19 cellular contexts compared by ENCODE assay signal in genomic region chr17:47975189-47975814, GRCh38. TPM values are rescaled to one million over a fixed set of nuclear protein-coding genes. Genes with fewer than 3 reads are reported as not detected.
DNase-seq lines count a peak whose midpoint lies in the region; ATAC-seq, FAIRE-seq and TF ChIP-seq lines count a peak whose summit lies in the region.
"Had no signal": no experiment of that assay in that cellular context is flagged by ENCODE, and none has a peak within 500 bp of the region (broad histone marks: within the 10 kb centered on the region; RNA-seq: fewer than 3 reads in every experiment).

No MANE protein-coding gene starts in this region.

- H3K27ac Mint-ChIP-seq in GM23338 (no peak overlapping the region), endothelial cell (ENCODE audit: unreplicated experiment) (peak overlapping the region; percentile 68)

- no peaks in the 10 kb centered on the region; the same call in 2 of the 3 replicates for H3K9me3 Mint-ChIP-seq in GM23338
- no peaks in the 10 kb centered on the region for H3K9me3 Mint-ChIP-seq in endothelial cell (ENCODE audit: unreplicated experiment)

- H3K79me2 ChIP-seq in GM23338 (replicated peaks; ENCODE audit: insufficient read depth), result 0 out of 2 replicates have a peak, but pooled peaks cover 7% of the 10 kb centered on the region
- peaks cover 18% of the 10 kb centered on the region; the same call in 1 of the 2 replicates for H3K79me2 ChIP-seq in OCI-LY7 (ENCODE audit: insufficient read depth, low read depth, low read length)

- no peaks in the 10 kb centered on the region for H3K9me2 ChIP-seq in GM23338 (ENCODE audit: insufficient read depth)
- no peaks in the 10 kb centered on the region for H3K9me2 ChIP-seq in OCI-LY7 (ENCODE audit: insufficient read depth, low read length)

- no peak overlapping the region for H3K4me3 ChIP-seq in BLaER1
- H3K4me3 ChIP-seq in GM23338, result no peak overlapping the region
- no peak overlapping the region for H3K4me3 ChIP-seq in OCI-LY7 (ENCODE audit: low read depth, low read length, poor library complexity, severe bottlenecking)
- H3K4me3 ChIP-seq: A549 had no signal

- DNase-seq in GM23338 (ENCODE audit: low spot score) (peak; percentile 47), OCI-LY7 (ENCODE audit: low spot score) (no peak), endothelial cell (ENCODE audit: low spot score) (no peak), frontal cortex (ENCODE audit: low spot score in 2 of 2) (no peak), NCI-H446 (lab: John Stamatoyannopoulos, UW) (no peak), NCI-H1105 (lab: John Stamatoyannopoulos, UW) (no peak), NCI-H2107 treated with DMSO at 0.1 percent for 48 hours (lab: John Stamatoyannopoulos, UW; ENCODE audit: unreplicated experiment) (no peak)
- DNase-seq: GOT3, IMR-90, NCI-H1092 treated with DMSO at 0.1 percent for 48 hours, NCI-H1694 treated with DMSO at 0.1 percent for 48 hours, NCI-H446 treated with DMSO at 0.1 percent for 48 hours, NCI-H774, SIG-M5 had no signal

- no peak for ATAC-seq in GM23338
- ATAC-seq: A549 had no signal

- no peak overlapping the region for H3K4me3 Mint-ChIP-seq in GM23338
- no peak overlapping the region for H3K4me3 Mint-ChIP-seq in endothelial cell (ENCODE audit: unreplicated experiment)

- H3K4me2 ChIP-seq in BLaER1 (peak overlapping the region; percentile 31), GM23338 (no peak overlapping the region), OCI-LY7 (ENCODE audit: low read length) (no peak overlapping the region)
- H3K4me2 ChIP-seq: A549 had no signal

- peaks cover 12% of the 10 kb centered on the region for H3K27me3 Mint-ChIP-seq in GM23338 (ENCODE audit: insufficient read depth, low read depth, poor library complexity)
- H3K27me3 Mint-ChIP-seq in endothelial cell (ENCODE audit: unreplicated experiment), result peaks cover 15% of the 10 kb centered on the region

- H3K4me1 ChIP-seq in BLaER1 (peaks cover 35% of the 10 kb centered on the region), GM23338 (ENCODE audit: insufficient read depth) (peaks cover 7% of the 10 kb centered on the region), OCI-LY7 (ENCODE audit: insufficient read depth, low read length, poor library complexity, severe bottlenecking) (peaks cover 16% of the 10 kb centered on the region)

- CTCF ChIA-PET in OCI-LY7 (lab: Charles Lee; ENCODE audit: unreplicated experiment), result no interaction called here

- H3K9me3 ChIP-seq in BLaER1, result no peaks in the 10 kb centered on the region
- no peaks in the 10 kb centered on the region for H3K9me3 ChIP-seq in OCI-LY7 (ENCODE audit: low read length)
- H3K9me3 ChIP-seq: A549 had no signal

- H3K36me3 ChIP-seq in BLaER1, result peaks cover 69% of the 10 kb centered on the region
- peaks cover 15% of the 10 kb centered on the region; the same call in 1 of the 2 replicates for H3K36me3 ChIP-seq in GM23338 (ENCODE audit: insufficient read depth)
- H3K36me3 ChIP-seq in OCI-LY7 (ENCODE audit: insufficient read depth, low read length), result peaks cover 73% of the 10 kb centered on the region

- peaks cover 3% of the 10 kb centered on the region; the same call in 1 of the 2 replicates for H3F3A ChIP-seq in GM23338 (replicated peaks; ENCODE audit: low read depth)

- POLR2A ChIA-PET in OCI-LY7 (lab: Charles Lee), result no interaction called here

- H3K4me1 Mint-ChIP-seq in GM23338, result peaks cover 2% of the 10 kb centered on the region
- peaks cover 7% of the 10 kb centered on the region for H3K4me1 Mint-ChIP-seq in endothelial cell (ENCODE audit: unreplicated experiment)

- H3K27ac ChIP-seq in BLaER1 (peak overlapping the region; percentile 47; the same call in 1 of the 2 replicates), GM23338 (ENCODE audit: low read depth) (no peak overlapping the region), OCI-LY7 (ENCODE audit: low read depth, low read length, poor library complexity, severe bottlenecking) (no peak overlapping the region)
- H3K27ac ChIP-seq: A549 had no signal

- no peaks in the 10 kb centered on the region for H4K20me1 ChIP-seq in BLaER1
- H4K20me1 ChIP-seq in GM23338 (replicated peaks; ENCODE audit: insufficient read depth), result peaks cover 4% of the 10 kb centered on the region
- no peaks in the 10 kb centered on the region for H4K20me1 ChIP-seq in OCI-LY7 (ENCODE audit: insufficient read depth, low read length)

- intact Hi-C loops in OCI-LY7 (cut with micrococcal nuclease; ENCODE audit: unreplicated experiment), result no loop called here

- TF ChIP-seq CTCF in GM23338 (conservative IDR thresholded peaks at IDR 0.05; ENCODE audit: low read depth in 2 of 2), result peak; percentile 27 to 54; a peak in 3 of 4 replicates
- TF ChIP-seq CTCF in OCI-LY7 (conservative IDR thresholded peaks at IDR 0.05; ENCODE audit: low read length), result peak; percentile 54
- TF ChIP-seq CTCF in endothelial cell (IDR thresholded peaks at IDR 0.05; ENCODE audit: unreplicated experiment), result no peak

- FAIRE-seq in frontal cortex (lab: Jason Lieb, UNC), result no peak
- FAIRE-seq: A549, GM12892 had no signal

- H2AFZ ChIP-seq in GM23338, result no peak overlapping the region
- H2AFZ ChIP-seq in OCI-LY7 (ENCODE audit: low read length), result no peak overlapping the region

- peaks cover 68% of the 10 kb centered on the region for H3K36me3 Mint-ChIP-seq in GM23338 (ENCODE audit: low read depth)
- peaks cover 36% of the 10 kb centered on the region for H3K36me3 Mint-ChIP-seq in endothelial cell (ENCODE audit: low read depth, unreplicated experiment)

- no TSS peak for BruUV-seq in OCI-LY7 (replicated peaks; lab: Mats Ljungman, UMichigan)

- H3K9ac ChIP-seq in BLaER1, result peak overlapping the region; percentile 35; the same call in 1 of the 2 replicates

- H3K27me3 ChIP-seq in BLaER1 (no peaks in the 10 kb centered on the region), GM23338 (ENCODE audit: insufficient read depth) (no peaks in the 10 kb centered on the region)

TF ChIP-seq in GM23338, 12 proteins besides CTCF, POLR2A, EP300 and RAD21 (continues in another document):
- TF ChIP-seq ZNF114 (CRISPR knock-in tag; IDR thresholded peaks at IDR 0.05) (no peak), ZNF331 (CRISPR knock-in tag; IDR thresholded peaks at IDR 0.05; ENCODE audit: low read depth) (no peak), ETS1 (IDR thresholded peaks at IDR 0.05) (no peak), REST (IDR thresholded peaks at IDR 0.05; ENCODE audit: unreplicated experiment) (no peak), POLR2AphosphoS5 (IDR thresholded peaks at IDR 0.05; ENCODE audit: low read depth) (no peak), CREB1 (CRISPR knock-in tag; IDR thresholded peaks at IDR 0.05; ENCODE audit: low read depth) (no peak), EZH2phosphoT487 (IDR thresholded peaks at IDR 0.05; ENCODE audit: unreplicated experiment) (no peak), STAT1 (IDR thresholded peaks at IDR 0.05; ENCODE audit: unreplicated experiment) (no peak)

RNA-seq across cellular contexts. Expression of gene CDK5RAP3, which starts 4.4 kb away (rescaled TPM):
- 67.0 and 106 TPM in 2 replicates for total RNA-seq in GM23338 (2014; rRNA removed; shearing (Covaris generic))
- 78.9 and 92.6 TPM in 2 replicates for polyA plus RNA-seq in GM23338 (2016; fragmentation: Nextera tagmentation; extraction: Ambion mirVana)
- total RNA-seq in OCI-LY7 (2014; rRNA removed; shearing (Covaris generic)), result 241 and 312 TPM in 2 replicates
- total RNA-seq in OCI-LY7 (2022), result 254 and 256 TPM in 2 replicates
- 156 TPM for total RNA-seq in endothelial cell (ENCODE audit: unreplicated experiment)
- 53.8 TPM for total RNA-seq in frontal cortex

RNA-seq across cellular contexts. Expression of gene PRR15L, which starts 17.6 kb away (rescaled TPM):
- total RNA-seq in GM23338 (2014; rRNA removed; shearing (Covaris generic)), result not detected in 2 replicates
- polyA plus RNA-seq in GM23338 (2016; fragmentation: Nextera tagmentation; extraction: Ambion mirVana), result 0.57 and 0.66 TPM in 2 replicates
- not detected in 2 replicates for total RNA-seq in OCI-LY7 (2014; rRNA removed; shearing (Covaris generic))
- total RNA-seq in OCI-LY7 (2022), result not detected in 2 replicates
- not detected for total RNA-seq in endothelial cell (ENCODE audit: unreplicated experiment)
- total RNA-seq in frontal cortex, result not detected
- total RNA-seq: G401, IMR-90, MCF 10A had no signal
- polyA plus RNA-seq: IMR-90 had no signal

RNA-seq across cellular contexts. Expression of gene PNPO, which starts 33.9 kb away (rescaled TPM):
- total RNA-seq in GM23338 (2014; rRNA removed; shearing (Covaris generic)), result 12.7 and 21.8 TPM in 2 replicates
- polyA plus RNA-seq in GM23338 (2016; fragmentation: Nextera tagmentation; extraction: Ambion mirVana), result 3.9 and 5.0 TPM in 2 replicates
- total RNA-seq in OCI-LY7 (2014; rRNA removed; shearing (Covaris generic)), result 14.0 and 14.7 TPM in 2 replicates
- 30.4 and 33.8 TPM in 2 replicates for total RNA-seq in OCI-LY7 (2022)
- 16.4 TPM for total RNA-seq in endothelial cell (ENCODE audit: unreplicated experiment)
- total RNA-seq in frontal cortex, result 7.3 TPM
